ENCODE assay signal across 13 cellular contexts in the genomic region with DNA sequence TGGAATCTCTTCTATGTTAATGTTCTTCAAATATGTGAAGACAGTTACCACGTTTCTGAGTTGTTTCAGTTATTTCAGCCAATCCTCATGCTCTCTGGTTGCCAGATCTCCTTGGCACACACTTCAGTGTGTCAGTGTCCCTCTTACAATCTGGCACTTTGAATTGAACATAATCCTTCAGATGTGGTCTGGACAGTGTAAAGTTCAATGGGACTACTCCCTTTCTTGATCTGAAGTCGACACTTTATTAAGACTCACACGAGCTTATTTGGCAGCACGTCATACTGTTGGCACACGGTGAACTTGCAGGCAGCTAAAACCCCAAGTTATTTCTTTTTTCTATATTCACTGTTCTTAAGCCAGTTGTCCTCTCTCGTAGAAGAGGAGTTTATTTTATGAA. TPM values are rescaled to one million over a fixed set of nuclear protein-coding genes. Genes with fewer than 3 reads are reported as not detected.
A peak's percentile ranks its signal among the peaks of the same experiment; 100 is the strongest.
DNase-seq lines count a peak whose midpoint lies in the region; ATAC-seq, FAIRE-seq and TF ChIP-seq lines count a peak whose summit lies in the region.
"Had no signal": no experiment of that assay in that cellular context is flagged by ENCODE, and none has a peak within 500 bp of the region (broad histone marks: within the 10 kb centered on the region; RNA-seq: fewer than 3 reads in every experiment).

No MANE protein-coding gene starts in this region.

- TF ChIP-seq CTCF in bronchial epithelial cell (IDR thresholded peaks at IDR 0.05; ENCODE audit: insufficient read depth, low read length, severe bottlenecking): no peak
- no peak for TF ChIP-seq CTCF in sigmoid colon (IDR thresholded peaks at IDR 0.05)

- no peaks in the 10 kb centered on the region for H3K27me3 ChIP-seq in bronchial epithelial cell (ENCODE audit: control insufficient read depth, insufficient read depth, low read length)
- no peaks in the 10 kb centered on the region for H3K27me3 ChIP-seq in right cardiac atrium (ENCODE audit: control insufficient read depth, insufficient read depth)
- H3K27me3 ChIP-seq in sigmoid colon: no peaks in the 10 kb centered on the region
- H3K27me3 ChIP-seq: SJCRH30, stomach had no signal

- no peak for TF ChIP-seq POLR2A in sigmoid colon (IDR thresholded peaks at IDR 0.05)

- H3K4me3 ChIP-seq in bronchial epithelial cell (ENCODE audit: low read depth, low read length) (no peak overlapping the region), right cardiac atrium (ENCODE audit: low read length) (no peak overlapping the region), sigmoid colon (no peak overlapping the region)
- H3K4me3 ChIP-seq: psoas muscle, SJCRH30, stomach had no signal

- H3K27ac ChIP-seq in right cardiac atrium (ENCODE audit: low read length): no peak overlapping the region
- H3K27ac ChIP-seq in sigmoid colon: peak overlapping the region; percentile 52 to 67 (median 63)
- H3K27ac ChIP-seq: psoas muscle, SJCRH30 had no signal

- 22% methylated on average over 6 of the region's 6 CpGs for WGBS in right cardiac atrium
- WGBS in sigmoid colon, 2 donors: 15 to 46% methylated on average over 6 of the region's 6 CpGs

- peaks cover 2% of the 10 kb centered on the region for H3K4me1 ChIP-seq in right cardiac atrium (ENCODE audit: control insufficient read depth, insufficient read depth, low read length)
- peaks cover 0 to 46% (median 26%) of the 10 kb centered on the region in 4 donors for H3K4me1 ChIP-seq in sigmoid colon
- H3K4me1 ChIP-seq: psoas muscle, SJCRH30 had no signal

- no peak for FAIRE-seq in bronchial epithelial cell (lab: Jason Lieb, UNC)

- H3K36me3 ChIP-seq in bronchial epithelial cell (ENCODE audit: control insufficient read depth, insufficient read depth, low read length): no peaks in the 10 kb centered on the region
- no peaks in the 10 kb centered on the region for H3K36me3 ChIP-seq in sigmoid colon
- H3K36me3 ChIP-seq: SJCRH30, stomach had no signal

- no peak for TF ChIP-seq EP300 in sigmoid colon (IDR thresholded peaks at IDR 0.05)

- intact Hi-C loops in right cardiac atrium (cut with DNase I): loop anchor here in 1 of 4 donors (10.0 kb wide), 1 partner anchor 124 kb away; no protein-coding TSS in a partner anchor
- intact Hi-C loops in sigmoid colon (cut with DNase I): loop anchor here (10.0 kb wide), 3 partner anchors 124 to 434 kb away; no protein-coding TSS in a partner anchor

- H3K9me3 ChIP-seq in right cardiac atrium (ENCODE audit: control insufficient read depth, low read length) (no peaks in the 10 kb centered on the region), sigmoid colon (no peaks in the 10 kb centered on the region)
- H3K9me3 ChIP-seq: psoas muscle, SJCRH30, stomach had no signal

- DNase-seq in HT-29 (ENCODE audit: low spot score): peak; percentile 73
- DNase-seq in bronchial epithelial cell (ENCODE audit: low read depth): peak; percentile 8
- DNase-seq in right cardiac atrium: peak; percentile 37 to 70 (median 49)
- DNase-seq in sigmoid colon: no peak
- no peak for DNase-seq in NCI-H82 treated with DMSO at 0.1 percent for 48 hours (lab: John Stamatoyannopoulos, UW; ENCODE audit: unreplicated experiment)
- DNase-seq in NCI-H2029 treated with DMSO at 0.1 percent for 48 hours (lab: John Stamatoyannopoulos, UW): no peak
- DNase-seq in dermis blood vessel endothelial cell: no peak
- DNase-seq in MV-4-11 (lab: John Stamatoyannopoulos, UW): no peak
- DNase-seq: activated naive CD8-positive, alpha-beta T cell treated with anti-CD3 and anti-CD28 coated beads, Interleukin-2, amount 10 ng/mL, durations not matched to agents 7 days and 5 days; NCI-H1417 treated with DMSO at 0.1 percent for 48 hours; SJCRH30; stomach had no signal

- peak; percentile 71 to 84 for ATAC-seq in right cardiac atrium
- ATAC-seq: psoas muscle had no signal

RNA-seq across cellular contexts. Expression of a gene that starts 28.2 kb away (rescaled TPM):
- 28.4 and 31.0 TPM in 2 replicates for total RNA-seq in HT-29 (2014; rRNA removed; shearing (Covaris generic))
- total RNA-seq in bronchial epithelial cell (23.3 and 29.0 TPM in 2 replicates), right cardiac atrium (1 to 10 TPM; 4.6 to 8.7 (median 5.9) TPM), sigmoid colon (10 to 100 TPM in 2 of 4 donors, 1 to 10 TPM in 2; 7.2 to 11.9 (median 10.1) TPM), dermis blood vessel endothelial cell (26.2 and 26.8 TPM in 2 replicates)
- polyA plus RNA-seq in right cardiac atrium (1.8 TPM), sigmoid colon (1 to 10 TPM in 2 of 3 donors, under 1 TPM in 1; 0.46 to 1.8 (median 1.1) TPM)

Comparison
In these comparisons a context has a peak if more than half of its experiments do, and no peak if none do; other contexts are left out.
1. DNase-seq: peak in HT-29 (single experiment), bronchial epithelial cell (single experiment) and right cardiac atrium (3 of 3); none in sigmoid colon (single experiment), NCI-H82 treated with DMSO at 0.1 percent for 48 hours (single experiment), NCI-H2029 treated with DMSO at 0.1 percent for 48 hours (single experiment), dermis blood vessel endothelial cell (single experiment) and MV-4-11 (single experiment).